8 cellular contexts compared by ENCODE assay signal in the genomic region with DNA sequence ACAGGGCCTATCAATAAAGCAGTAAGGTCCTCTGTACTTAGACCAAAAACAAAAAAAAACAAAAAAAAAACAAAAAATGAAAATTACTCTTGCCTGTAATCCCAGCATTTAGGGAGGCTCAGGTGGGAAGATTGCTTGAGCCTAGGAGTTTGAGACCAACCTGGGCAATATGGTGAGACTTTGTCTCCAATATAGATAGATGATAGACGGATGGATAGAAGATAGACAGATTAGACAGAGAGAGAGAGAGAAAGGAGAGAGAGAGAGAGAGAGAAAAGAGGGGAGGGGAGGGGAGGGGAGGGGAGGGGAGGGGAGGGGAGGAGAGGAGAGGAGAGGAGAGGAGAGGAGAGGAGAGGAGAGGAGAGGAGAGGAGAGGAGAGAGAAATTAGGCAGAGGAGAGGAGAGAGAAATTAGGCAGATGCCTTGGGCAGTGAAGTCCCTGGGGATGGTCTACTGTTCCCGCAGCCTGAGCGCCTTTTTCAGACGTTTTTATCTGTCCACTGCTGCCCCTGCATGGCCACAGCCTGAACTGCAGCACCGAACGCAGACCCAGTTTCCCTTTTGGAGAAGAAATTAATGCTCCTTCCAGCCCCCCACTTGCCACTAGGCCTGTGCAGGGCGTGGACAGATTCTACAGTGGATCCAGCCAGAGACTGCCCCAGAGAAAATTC. TPM values are rescaled to one million over a fixed set of nuclear protein-coding genes. Genes with fewer than 3 reads are reported as not detected.
DNase-seq lines count a peak whose midpoint lies in the region; ATAC-seq and TF ChIP-seq lines count a peak whose summit lies in the region.

No MANE protein-coding gene starts in this region.

- H2AK5ac ChIP-seq in H9 (ENCODE audit: insufficient read length, low read length), result no peak overlapping the region

- H3K27ac Mint-ChIP-seq in H9, result 0 out of 7 replicates have a peak overlapping the region, but pooled peaks of 2 of the 3 experiments have one; percentile 42 to 44

- no peaks in the 10 kb centered on the region for H4K20me1 ChIP-seq in H9 (ENCODE audit: control insufficient read depth, insufficient read depth, insufficient read length)

- peaks cover 2% of the 10 kb centered on the region in 2 experiments; a peak in 1 of 4 replicates for H3K4me1 Mint-ChIP-seq in H9

- no peak overlapping the region for H4K5ac ChIP-seq in H9 (ENCODE audit: insufficient read length, low read depth, low read length)

- H3T11ph ChIP-seq in H9 (ENCODE audit: low read length), result no peak overlapping the region

- no peak overlapping the region for H2AFZ ChIP-seq in H9 (ENCODE audit: low read length)

- no peak overlapping the region for H3K14ac ChIP-seq in H9 (ENCODE audit: insufficient read depth, low read length)

- no peaks in the 10 kb centered on the region for H3K79me2 ChIP-seq in H9 (ENCODE audit: insufficient read depth, low read length)

- H3K4ac ChIP-seq in H9 (ENCODE audit: low read depth, low read length), result no peak overlapping the region

- no peak overlapping the region for H4K91ac ChIP-seq in H9 (ENCODE audit: insufficient read length, low read depth, low read length)

- H2BK5ac ChIP-seq in H9 (ENCODE audit: insufficient read length, low read length), result no peak overlapping the region

- no peak overlapping the region for H3K4me2 ChIP-seq in H9 (ENCODE audit: insufficient read depth, insufficient read length, low read length)

- H3K23me2 ChIP-seq in H9 (ENCODE audit: insufficient read length, low read depth, low read length, poor library complexity, severe bottlenecking), result no peaks in the 10 kb centered on the region

- peak; percentile 62 for DNase-seq in AG10803 (ENCODE audit: low read depth)
- DNase-seq in H9, result peak; percentile 81
- peak; percentile 32 to 87 for DNase-seq in NCI-H446 (lab: John Stamatoyannopoulos, UW)
- DNase-seq in activated CD4-positive, alpha-beta T cell treated with anti-CD3 and anti-CD28 coated beads for 1 hour, result peak; percentile 64
- peak; percentile 86 for DNase-seq in cerebellum (ENCODE audit: low spot score)
- DNase-seq in left lung, result peak; percentile 72 to 89
- DNase-seq in stimulated activated CD4-positive, alpha-beta T cell treated with anti-CD3 and anti-CD28 coated beads, Interleukin-2, amount 100 ng/mL, for 48 hours, result peak; percentile 82 to 83

- no peaks in the 10 kb centered on the region for H3K9me3 ChIP-seq in H9 (ENCODE audit: control insufficient read depth, low read depth, low read length)
- H3K9me3 ChIP-seq in left lung, result no peaks in the 10 kb centered on the region

- H3K79me1 ChIP-seq in H9 (ENCODE audit: insufficient read depth, low read depth, low read length, poor library complexity, severe bottlenecking), result no peaks in the 10 kb centered on the region

- H2BK20ac ChIP-seq in H9 (ENCODE audit: low read depth, low read length, poor library complexity, severe bottlenecking), result no peak overlapping the region

- H3K36me3 ChIP-seq in left lung, result no peaks in the 10 kb centered on the region

- TF ChIP-seq CTCF in AG10803 (conservative IDR thresholded peaks at IDR 0.05; ENCODE audit: low read length) (peak; percentile 91), H9 (conservative IDR thresholded peaks at IDR 0.05) (peak; percentile 86), left lung (IDR thresholded peaks at IDR 0.05) (peak; percentile 79 to 87)

- no peak overlapping the region for H2BK15ac ChIP-seq in H9 (ENCODE audit: low read depth, low read length)

- intact Hi-C loops in left lung (cut with DNase I), result loop anchor here in 1 of 2 donors (10.0 kb wide), 1 partner anchor 293 kb away; a partner anchor contains a TSS

- no peak overlapping the region for H2BK120ac ChIP-seq in H9 (ENCODE audit: low read depth, low read length, poor library complexity, severe bottlenecking)

- no peak overlapping the region for H3K56ac ChIP-seq in H9 (ENCODE audit: insufficient read length, low read depth, low read length)

- no CpG with 5 or more reads among the region's 7 CpGs for WGBS in H9 (ENCODE audit: extremely low coverage, insufficient read length, low lambda C conversion rate)

- no peaks in the 10 kb centered on the region for H3K27me3 ChIP-seq in H9 (ENCODE audit: insufficient read depth, low read length)
- H3K27me3 ChIP-seq in left lung, result no peaks in the 10 kb centered on the region

- no peaks in the 10 kb centered on the region for H3K36me3 Mint-ChIP-seq in H9 (ENCODE audit: insufficient read depth in 1 of 3, low read depth in 3 of 3)

- ATAC-seq in left lung (peak; percentile 98), GM21737 (IDR thresholded peaks at IDR 0.05; ENCODE audit: unreplicated experiment) (no peak)

- H4K8ac ChIP-seq in H9 (replicated peaks; ENCODE audit: insufficient read length, low read depth, low read length), result no peak overlapping the region

- H3K4me3 Mint-ChIP-seq in H9, result no peak overlapping the region

- H3K9ac ChIP-seq in H9 (ENCODE audit: extremely low read depth, insufficient read length, low read length), result no peak overlapping the region

- H3K4me1 ChIP-seq in H9 (ENCODE audit: insufficient read depth, low read length) (no peaks in the 10 kb centered on the region), left lung (peaks cover 0 to 26% of the 10 kb centered on the region in 2 donors)

- H3K4me3 ChIP-seq in AG10803 (ENCODE audit: low read length), result no peak overlapping the region
- no peak overlapping the region for H3K4me3 ChIP-seq in left lung

- H3K27ac ChIP-seq in H9 (ENCODE audit: insufficient read length, low read depth, low read length) (no peak overlapping the region), left lung (no peak overlapping the region)

- H3K27me3 Mint-ChIP-seq in H9 (ENCODE audit: low read depth), result peaks cover 4% of the 10 kb centered on the region

- no peak overlapping the region for H3K23ac ChIP-seq in H9 (ENCODE audit: insufficient read length, low read depth, low read length)

- no peak overlapping the region for H3K18ac ChIP-seq in H9 (ENCODE audit: insufficient read length, low read depth, low read length)

- no peak overlapping the region for H2BK12ac ChIP-seq in H9 (ENCODE audit: insufficient read length, low read depth, low read length)

- H3K9me3 Mint-ChIP-seq in H9, result no peaks in the 10 kb centered on the region; a peak in 1 of 5 replicates

RNA-seq across cellular contexts. Expression of a gene that starts 9.8 kb away (rescaled TPM):
- 12.2 and 12.8 TPM in 2 replicates for total RNA-seq in H9 (2021)
- 57.4 TPM for total RNA-seq in cerebellum
- 10 to 100 TPM; 10.5 to 12.3 TPM for total RNA-seq in left lung

RNA-seq across cellular contexts. Expression of a gene that starts 10.0 kb away (rescaled TPM):
- total RNA-seq in H9 (2021), result 2.3 and 4.0 TPM in 2 replicates
- 0.91 TPM for total RNA-seq in cerebellum
- 100 to 1,000 TPM; 242 to 299 TPM for total RNA-seq in left lung

RNA-seq across cellular contexts. Expression of a gene that starts 28.4 kb away (rescaled TPM):
- total RNA-seq in H9 (2021), result 84.9 and 88.6 TPM in 2 replicates
- 11.6 TPM for total RNA-seq in cerebellum
- 10 to 100 TPM; 50.4 to 53.4 TPM for total RNA-seq in left lung

RNA-seq across cellular contexts. Expression of a gene that starts 48.8 kb away (rescaled TPM):
- total RNA-seq in H9 (2021), result 15.7 and 17.9 TPM in 2 replicates
- 1.00 TPM for total RNA-seq in cerebellum
- total RNA-seq in left lung, result 10 to 100 TPM; 33.1 to 37.0 TPM

RNA-seq across cellular contexts. Expression of a gene that starts 58.5 kb away (rescaled TPM):
- total RNA-seq in H9 (2021), result 40.0 and 42.4 TPM in 2 replicates
- 27.0 TPM for total RNA-seq in cerebellum
- total RNA-seq in left lung, result 10 to 100 TPM; 37.4 to 44.6 TPM

Comparison
In these comparisons a context has a peak if more than half of its experiments do, and no peak if none do; other contexts are left out.
1. RNA of a gene that starts 10.0 kb away (total RNA-seq): 242 to 299 TPM in left lung; 2.3 to 4.0 TPM in H9 and 0.91 TPM in cerebellum (single experiment); every median in the first group is over 10 times any median in the second.
2. Peak in every context shown above with its lines, with median percentiles within 50 percentile points of each other: DNase-seq and CTCF ChIP-seq.